Comparison of ENCODE assay signal across 29 cellular contexts in genomic region chr3:195748661-195749060, GRCh38. TPM values are rescaled to one million over a fixed set of nuclear protein-coding genes. Genes with fewer than 3 reads are reported as not detected.
DNase-seq lines count a peak whose midpoint lies in the region; ATAC-seq and TF ChIP-seq lines count a peak whose summit lies in the region.
"Had no signal": no experiment of that assay in that cellular context is flagged by ENCODE, and none has a peak within 500 bp of the region (broad histone marks: within the 10 kb centered on the region; RNA-seq: fewer than 3 reads in every experiment).

No MANE protein-coding gene starts in this region.

- H3K9me3 Mint-ChIP-seq in activated naive CD8-positive, alpha-beta T cell (ENCODE audit: low read depth) = no peaks in the 10 kb centered on the region
- no peaks in the 10 kb centered on the region for H3K9me3 Mint-ChIP-seq in activated naive CD8-positive, alpha-beta T cell treated with anti-CD3 and anti-CD28 coated beads, Interleukin-2, amount 50 U/mL, for 24 hours
- H3K9me3 Mint-ChIP-seq in glutamatergic neuron (ENCODE audit: unreplicated experiment) = peaks cover 7% of the 10 kb centered on the region
- peaks cover 0 to 2% (median 0%) of the 10 kb centered on the region in 8 donors for H3K9me3 Mint-ChIP-seq in CD4-positive, alpha-beta memory T cell
- H3K9me3 Mint-ChIP-seq: activated naive CD4-positive, alpha-beta T cell treated with anti-CD3 and anti-CD28 coated beads, Interleukin-2, amount 10 ng/mL, durations not matched to agents 7 days and 5 days; activated T-cell treated with anti-CD3 and anti-CD28 coated beads, Interleukin-2, amount 50 U/mL, for 4 hours; T-cell had no signal

- no peaks in the 10 kb centered on the region for H3K36me3 Mint-ChIP-seq in activated naive CD8-positive, alpha-beta T cell
- no peaks in the 10 kb centered on the region for H3K36me3 Mint-ChIP-seq in activated naive CD8-positive, alpha-beta T cell treated with anti-CD3 and anti-CD28 coated beads, Interleukin-2, amount 50 U/mL, for 24 hours (ENCODE audit: low read depth)
- peaks cover 4% of the 10 kb centered on the region for H3K36me3 Mint-ChIP-seq in glutamatergic neuron (ENCODE audit: unreplicated experiment)
- no peaks in the 10 kb centered on the region for H3K36me3 Mint-ChIP-seq in CD4-positive, alpha-beta memory T cell
- H3K36me3 Mint-ChIP-seq: activated naive CD4-positive, alpha-beta T cell treated with anti-CD3 and anti-CD28 coated beads, Interleukin-2, amount 10 ng/mL, durations not matched to agents 7 days and 5 days; memory B cell; T-cell had no signal

- H2BK120ac ChIP-seq in IMR-90 (ENCODE audit: low read depth, low read length) = no peak overlapping the region

- no peak overlapping the region for H3K14ac ChIP-seq in IMR-90 (replicated peaks; ENCODE audit: low read depth, low read length)

- H3K27me3 ChIP-seq in IMR-90 (ENCODE audit: control insufficient read depth, insufficient read depth, low read length) (peaks cover 29% of the 10 kb centered on the region), osteoblast (ENCODE audit: insufficient read depth, low read length) (peaks cover 14% of the 10 kb centered on the region)
- no peaks in the 10 kb centered on the region for H3K27me3 ChIP-seq in CD4-positive, alpha-beta memory T cell (ENCODE audit: insufficient read depth, low read length)
- H3K27me3 ChIP-seq: cardiac muscle cell, vagina had no signal

- dilution Hi-C loops in IMR-90 (cut with HindIII; ENCODE audit: low sequenced_read_pairs, unreplicated experiment) = no loop called here

- H4K91ac ChIP-seq in IMR-90 (ENCODE audit: insufficient read depth, low read depth, low read length) = no peak overlapping the region

- intact Hi-C loops in IMR-90 (cut with micrococcal nuclease) = no loop called here
- intact Hi-C loops in CD4-positive, alpha-beta memory T cell (cut with micrococcal nuclease) = loop anchor here (5.0 kb wide), 1 partner anchor 196 kb away; no protein-coding TSS in a partner anchor

- no peak overlapping the region for H4K5ac ChIP-seq in IMR-90 (ENCODE audit: low read depth, low read length)

- peaks cover 13% of the 10 kb centered on the region for H3K4me1 Mint-ChIP-seq in activated naive CD8-positive, alpha-beta T cell (ENCODE audit: low read depth)
- peaks cover 12% of the 10 kb centered on the region for H3K4me1 Mint-ChIP-seq in activated naive CD8-positive, alpha-beta T cell treated with anti-CD3 and anti-CD28 coated beads, Interleukin-2, amount 50 U/mL, for 24 hours
- peaks cover 7% of the 10 kb centered on the region for H3K4me1 Mint-ChIP-seq in glutamatergic neuron (ENCODE audit: low read depth, unreplicated experiment)
- peaks cover 0 to 12% (median 5%) of the 10 kb centered on the region in 4 donors for H3K4me1 Mint-ChIP-seq in CD4-positive, alpha-beta memory T cell

- no peak overlapping the region for H3K9ac ChIP-seq in IMR-90 (ENCODE audit: low read depth, low read length)

- H3K23ac ChIP-seq in IMR-90 (ENCODE audit: low read depth, low read length) = no peak overlapping the region

- no peak for TF ChIP-seq POLR2A in IMR-90 (IDR thresholded peaks at IDR 0.05; ENCODE audit: low read depth, low read length)

- H2AFZ ChIP-seq in IMR-90 (replicated peaks; ENCODE audit: low read length, poor library complexity) = no peak overlapping the region
- H2AFZ ChIP-seq in osteoblast (ENCODE audit: low read length) = no peak overlapping the region

- no peaks in the 10 kb centered on the region for H3K9me3 ChIP-seq in IMR-90 (ENCODE audit: control insufficient read depth, insufficient read depth, low read length)
- no peaks in the 10 kb centered on the region for H3K9me3 ChIP-seq in osteoblast (ENCODE audit: low read depth, low read length)
- no peaks in the 10 kb centered on the region for H3K9me3 ChIP-seq in CD4-positive, alpha-beta memory T cell (ENCODE audit: control insufficient read depth in 1 of 2, low read length in 2 of 2)
- H3K9me3 ChIP-seq: A549, BE2C, Caco-2, thoracic aorta, vagina had no signal

- H3K9me1 ChIP-seq in IMR-90 (ENCODE audit: insufficient read depth, low read length) = no peaks in the 10 kb centered on the region; the same call in 1 of the 2 replicates

- in situ Hi-C loops in IMR-90 (cut with MboI; ENCODE audit: low sequenced_read_pairs) = loop anchor here (5.0 kb wide), 1 partner anchor 126 kb away; no protein-coding TSS in a partner anchor

- no peak overlapping the region for H3K27ac ChIP-seq in IMR-90 (ENCODE audit: insufficient read depth, low read length)
- H3K27ac ChIP-seq in osteoblast (ENCODE audit: low read depth, low read length) = no peak overlapping the region
- H3K27ac ChIP-seq in CD4-positive, alpha-beta memory T cell (ENCODE audit: low read depth, low read length) = no peak overlapping the region
- H3K27ac ChIP-seq: cardiac muscle cell, thoracic aorta, vagina had no signal

- H3K18ac ChIP-seq in IMR-90 (ENCODE audit: low read depth, low read length) = no peak overlapping the region

- no peak overlapping the region for H2BK15ac ChIP-seq in IMR-90 (ENCODE audit: low read depth, low read length)

- H3K4me3 ChIP-seq in IMR-90 (ENCODE audit: insufficient read depth, low read depth, low read length) = no peak overlapping the region
- H3K4me3 ChIP-seq in osteoblast (ENCODE audit: insufficient read depth, low read length) = no peak overlapping the region
- H3K4me3 ChIP-seq in CD4-positive, alpha-beta memory T cell (ENCODE audit: low read length in 2 of 2) = no peak overlapping the region
- H3K4me3 ChIP-seq: cardiac muscle cell, GM12878, thoracic aorta, vagina had no signal

- H3K4me2 ChIP-seq in IMR-90 (ENCODE audit: low read depth, low read length) (no peak overlapping the region), osteoblast (ENCODE audit: insufficient read depth, low read length) (no peak overlapping the region)

- TF ChIP-seq CTCF in IMR-90 (conservative IDR thresholded peaks at IDR 0.05; ENCODE audit: low read depth, low read length) (no peak), glutamatergic neuron (IDR thresholded peaks at IDR 0.05; ENCODE audit: partially characterized antibody, unreplicated experiment) (no peak), osteoblast (IDR thresholded peaks at IDR 0.05; ENCODE audit: extremely low read depth, low read depth, low read length) (no peak)

- H3K4me1 ChIP-seq in IMR-90 (ENCODE audit: control insufficient read depth, insufficient read depth, low read length) (no peaks in the 10 kb centered on the region), osteoblast (ENCODE audit: insufficient read depth, low read length) (no peaks in the 10 kb centered on the region)
- no peaks in the 10 kb centered on the region for H3K4me1 ChIP-seq in CD4-positive, alpha-beta memory T cell (ENCODE audit: insufficient read depth, low read length)
- H3K4me1 ChIP-seq: A549, BE2C had no signal

- H4K20me1 ChIP-seq in IMR-90 (ENCODE audit: insufficient read depth, low read length) (no peaks in the 10 kb centered on the region), osteoblast (ENCODE audit: insufficient read depth, low read length) (no peaks in the 10 kb centered on the region)

- no peak overlapping the region for H3K27ac Mint-ChIP-seq in activated naive CD8-positive, alpha-beta T cell
- no peak overlapping the region for H3K27ac Mint-ChIP-seq in activated naive CD8-positive, alpha-beta T cell treated with anti-CD3 and anti-CD28 coated beads, Interleukin-2, amount 50 U/mL, for 24 hours
- H3K27ac Mint-ChIP-seq in glutamatergic neuron (ENCODE audit: unreplicated experiment) = no peak overlapping the region
- H3K27ac Mint-ChIP-seq in CD4-positive, alpha-beta memory T cell = peak overlapping the region in 1 of 7 donors; percentile 10
- H3K27ac Mint-ChIP-seq: activated naive CD4-positive, alpha-beta T cell treated with anti-CD3 and anti-CD28 coated beads, Interleukin-2, amount 10 ng/mL, durations not matched to agents 7 days and 5 days; memory B cell; T-cell had no signal

- ATAC-seq in activated naive CD8-positive, alpha-beta T cell treated with anti-CD3 and anti-CD28 coated beads, Interleukin-2, amount 50 U/mL, for 24 hours = no peak
- no peak for ATAC-seq in IMR-90 (ENCODE audit: low read depth)

- no peak overlapping the region for H3K4ac ChIP-seq in IMR-90 (ENCODE audit: low read depth, low read length)

- H3K56ac ChIP-seq in IMR-90 (ENCODE audit: extremely low read depth, insufficient read depth, low read length) = no peak overlapping the region

- H2BK5ac ChIP-seq in IMR-90 (ENCODE audit: low read depth, low read length, poor library complexity, severe bottlenecking) = no peak overlapping the region

- no peaks in the 10 kb centered on the region for H3K27me3 Mint-ChIP-seq in activated naive CD8-positive, alpha-beta T cell
- peaks cover 11% of the 10 kb centered on the region for H3K27me3 Mint-ChIP-seq in activated naive CD8-positive, alpha-beta T cell treated with anti-CD3 and anti-CD28 coated beads, Interleukin-2, amount 50 U/mL, for 24 hours
- H3K27me3 Mint-ChIP-seq in glutamatergic neuron (ENCODE audit: unreplicated experiment) = peaks cover 6% of the 10 kb centered on the region
- H3K27me3 Mint-ChIP-seq in CD4-positive, alpha-beta memory T cell = peaks cover 0 to 3% of the 10 kb centered on the region in 2 donors

- H3K79me2 ChIP-seq in osteoblast (ENCODE audit: insufficient read depth, low read length) = no peaks in the 10 kb centered on the region

- H3K4me3 Mint-ChIP-seq in activated naive CD8-positive, alpha-beta T cell = peak overlapping the region; percentile 52
- H3K4me3 Mint-ChIP-seq in activated naive CD8-positive, alpha-beta T cell treated with anti-CD3 and anti-CD28 coated beads, Interleukin-2, amount 50 U/mL, for 24 hours = no peak overlapping the region
- peak overlapping the region; percentile 34 for H3K4me3 Mint-ChIP-seq in glutamatergic neuron (ENCODE audit: unreplicated experiment)
- peak overlapping the region in 2 of 8 donors; percentile 24 to 43 for H3K4me3 Mint-ChIP-seq in CD4-positive, alpha-beta memory T cell
- H3K4me3 Mint-ChIP-seq: activated naive CD4-positive, alpha-beta T cell treated with anti-CD3 and anti-CD28 coated beads, Interleukin-2, amount 10 ng/mL, durations not matched to agents 7 days and 5 days; activated T-cell treated with anti-CD3 and anti-CD28 coated beads, Interleukin-2, amount 50 U/mL, for 4 hours had no signal

- H4K8ac ChIP-seq in IMR-90 (ENCODE audit: low read depth in 2 of 2, low read length in 2 of 2) = no peak overlapping the region

- H3K36me3 ChIP-seq in IMR-90 (ENCODE audit: control insufficient read depth, insufficient read depth, low read length) = no peaks in the 10 kb centered on the region
- no peaks in the 10 kb centered on the region for H3K36me3 ChIP-seq in osteoblast (ENCODE audit: insufficient read depth, low read length)
- H3K36me3 ChIP-seq in CD4-positive, alpha-beta memory T cell (ENCODE audit: insufficient read depth, low read length) = no peaks in the 10 kb centered on the region
- H3K36me3 ChIP-seq: BE2C, cardiac muscle cell, thoracic aorta, vagina had no signal

- no peak for TF ChIP-seq RAD21 in IMR-90 (IDR thresholded peaks at IDR 0.05; ENCODE audit: low read length)

- BruUV-seq in IMR-90 (replicated peaks; lab: Mats Ljungman, UMichigan) = no TSS peak

- H3K79me1 ChIP-seq in IMR-90 (ENCODE audit: low read depth in 1 of 2, low read length in 2 of 2) = no peaks in the 10 kb centered on the region

- POLR2A ChIA-PET in IMR-90 (lab: Charles Lee; ENCODE audit: unreplicated experiment) = no interaction called here
- POLR2A ChIA-PET in CD4-positive, alpha-beta memory T cell (lab: Charles Lee; ENCODE audit: partially characterized antibody) = interaction anchor here (1.6 kb wide), 1 partner anchor 16 kb away, joined by 3 read pairs; no protein-coding TSS in a partner anchor

- 89% methylated on average over 11 of the region's 11 CpGs; no CpG with 5 or more reads in 1 of the 2 experiments for WGBS in IMR-90 (ENCODE audit: extremely low coverage in 2 of 2, insufficient read length in 1 of 2), 2 experiments

- CTCF ChIA-PET in IMR-90 (lab: Yijun Ruan, JAX) = no interaction called here
- CTCF ChIA-PET in CD4-positive, alpha-beta memory T cell (lab: Charles Lee; ENCODE audit: partially characterized antibody) = no interaction called here

- H2BK20ac ChIP-seq in IMR-90 (ENCODE audit: low read depth, low read length) = no peak overlapping the region

- H2AK9ac ChIP-seq in IMR-90 (replicated peaks; ENCODE audit: low read depth, low read length, poor library complexity) = peak overlapping the region; percentile 46

- no peak overlapping the region for H2AK5ac ChIP-seq in IMR-90 (ENCODE audit: low read depth, low read length)

- no peak for DNase-seq in activated naive CD8-positive, alpha-beta T cell treated with anti-CD3 and anti-CD28 coated beads, Interleukin-2, amount 50 U/mL, for 24 hours
- DNase-seq in IMR-90 = no peak
- no peak for DNase-seq in glutamatergic neuron
- peak; percentile 54 for DNase-seq in osteoblast (ENCODE audit: insufficient read length, low spot score, missing footprints)
- no peak for DNase-seq in kidney tubule cell (ENCODE audit: low spot score)
- no peak for DNase-seq in CD4-positive, alpha-beta memory T cell
- no peak for DNase-seq in SIG-M5 treated with dmso at 0.1 percent for 504 hours (lab: John Stamatoyannopoulos, UW; ENCODE audit: unreplicated experiment)
- DNase-seq: activated naive CD4-positive, alpha-beta T cell treated with anti-CD3 and anti-CD28 coated beads, Interleukin-2, amount 10 ng/mL, durations not matched to agents 7 days and 5 days; activated T-cell treated with anti-CD3 and anti-CD28 coated beads, Interleukin-2, amount 50 U/mL, for 4 hours; Caco-2; dermis blood vessel endothelial cell; kidney glomerular epithelial cell; NCI-H1105 treated with DMSO at 0.1 percent for 48 hours; NCI-H2029; NCI-H2227 treated with DMSO at 0.1 percent for 48 hours; NCI-H774; occipital lobe; stimulated activated CD4-positive, alpha-beta T cell treated with anti-CD3 and anti-CD28 coated beads, Interleukin-4, amount 100 ng/mL, for 24 hours; stimulated activated naive CD8-positive, alpha-beta T cell treated with anti-CD3 and anti-CD28 coated beads, Interleukin-15, Interleukin-2, amounts not matched to agents 100 U/mL and 50 U/mL, for 24 hours; T-cell had no signal

RNA-seq across cellular contexts. Expression of gene MUC20, which starts 27.9 kb away (rescaled TPM):
- total RNA-seq in IMR-90 (2012; rRNA removed) (not detected in 2 replicates), glutamatergic neuron (ENCODE audit: unreplicated experiment) (not detected), osteoblast (0.36 and 1.2 TPM in 2 replicates)
- polyA plus RNA-seq in IMR-90 (2012; rRNA removed) = 0.12 and 0.24 TPM in 2 replicates
- polyA plus RNA-seq in IMR-90 (2012; cell fraction: cytosol; rRNA removed) = 0.11 TPM in 1 of 2 replicates, not detected in the other
- 1.7 TPM in 2 replicates for polyA plus RNA-seq in IMR-90 (2012; cell fraction: nucleus; rRNA removed; ENCODE audit: low replicate concordance)
- 10 to 100 TPM in 1 of 2 experiments, 1 to 10 TPM in 1; 9.9 to 12.5 TPM for total RNA-seq in CD4-positive, alpha-beta memory T cell
- under 1 TPM; 0.54 to 0.70 TPM for polyA plus RNA-seq in CD4-positive, alpha-beta memory T cell
- polyA plus RNA-seq: endothelial cell of umbilical vein had no signal
